ENCODE assay signal across 26 cellular contexts in the genomic region with DNA sequence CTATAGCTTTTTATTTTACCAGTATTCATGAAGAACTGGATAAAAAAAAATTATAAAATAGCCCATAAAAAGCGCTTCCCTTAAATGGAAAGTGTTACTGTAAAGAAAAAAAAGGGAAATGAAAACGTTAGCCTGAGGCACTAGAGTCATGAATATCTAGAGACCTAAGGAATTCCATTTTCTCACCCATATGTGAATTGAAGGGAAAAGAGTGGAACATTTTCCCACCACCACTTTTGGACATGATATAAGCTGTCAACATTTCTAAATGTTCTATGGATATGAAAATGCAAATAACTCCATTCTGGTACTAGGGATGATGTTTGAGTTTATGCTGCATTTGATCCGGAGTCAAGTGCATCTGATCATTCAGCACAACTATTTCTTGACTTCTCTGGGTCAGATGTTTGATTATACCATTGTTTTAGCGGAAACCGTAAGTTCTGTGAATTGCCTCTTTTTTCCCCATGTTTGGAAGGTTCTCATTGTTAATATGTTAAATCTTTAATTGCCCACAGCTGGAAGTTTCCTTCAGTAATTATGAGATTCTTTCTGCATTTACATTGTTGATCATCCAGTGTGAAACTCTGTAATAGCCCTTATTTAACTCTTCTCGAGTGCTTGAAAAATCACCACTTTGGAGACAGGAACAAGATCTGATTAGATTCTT.
DNase-seq lines count a peak whose midpoint lies in the region; ATAC-seq and TF ChIP-seq lines count a peak whose summit lies in the region.
"Had no signal": no experiment of that assay in that cellular context is flagged by ENCODE, and none has a peak within 500 bp of the region (broad histone marks: within the 10 kb centered on the region; RNA-seq: fewer than 3 reads in every experiment).

No MANE protein-coding gene starts in this region.

- H2AFZ ChIP-seq in neural progenitor cell (replicated peaks): peak overlapping the region; percentile 53
- H2AFZ ChIP-seq: PC-9 had no signal

- POLR2A ChIA-PET in WTC11 (lab: Charles Lee): no interaction called here

- peak overlapping the region; percentile 91 for H3K27ac ChIP-seq in HUES48 (ENCODE audit: low read depth, low read length)
- H3K27ac ChIP-seq in neural progenitor cell: no peak overlapping the region
- H3K27ac ChIP-seq: C4-2B, PC-9, SJSA1 had no signal

- no peaks in the 10 kb centered on the region for H4K20me1 ChIP-seq in neural progenitor cell (ENCODE audit: low read depth)

- H3K27ac Mint-ChIP-seq in WTC11: peak overlapping the region; percentile 96
- H3K27ac Mint-ChIP-seq in neural progenitor cell: no peak overlapping the region
- H3K27ac Mint-ChIP-seq: B cell; CD8-positive, alpha-beta T cell had no signal

- no peaks in the 10 kb centered on the region for H3K27me3 Mint-ChIP-seq in WTC11 (ENCODE audit: low read depth)
- peaks cover 4% of the 10 kb centered on the region for H3K27me3 Mint-ChIP-seq in neural progenitor cell (ENCODE audit: insufficient read depth, low read depth)
- H3K27me3 Mint-ChIP-seq: B cell had no signal

- peaks cover 8% of the 10 kb centered on the region; the same call in 1 of the 2 replicates for H3K36me3 Mint-ChIP-seq in WTC11
- no peaks in the 10 kb centered on the region for H3K36me3 Mint-ChIP-seq in neural progenitor cell
- H3K36me3 Mint-ChIP-seq: CD8-positive, alpha-beta T cell had no signal

- H3K27me3 ChIP-seq in HUES48 (ENCODE audit: control insufficient read depth, insufficient read depth, low read length) (no peaks in the 10 kb centered on the region), neural progenitor cell (no peaks in the 10 kb centered on the region)
- H3K27me3 ChIP-seq: SJSA1 had no signal

- H3K9ac ChIP-seq in HUES48 (ENCODE audit: low read depth, low read length) (peak overlapping the region; percentile 31; the same call in 1 of the 2 replicates), neural progenitor cell (no peak overlapping the region)

- H3K4me3 ChIP-seq in HUES48 (ENCODE audit: low read depth, low read length): peak overlapping the region; percentile 3; the same call in 1 of the 2 replicates
- no peak overlapping the region for H3K4me3 ChIP-seq in neural progenitor cell
- H3K4me3 ChIP-seq: PC-9, SJSA1 had no signal

- H3K4me1 ChIP-seq in HUES48 (ENCODE audit: control insufficient read depth, insufficient read depth, low read length) (peaks cover 27% of the 10 kb centered on the region), neural progenitor cell (peaks cover 9% of the 10 kb centered on the region)
- H3K4me1 ChIP-seq: SJSA1 had no signal

- peak overlapping the region; percentile 12 for H3K4me3 Mint-ChIP-seq in WTC11
- no peak overlapping the region for H3K4me3 Mint-ChIP-seq in neural progenitor cell
- H3K4me3 Mint-ChIP-seq: B cell; CD8-positive, alpha-beta T cell had no signal

- DNase-seq in WTC11 (ENCODE audit: low spot score): no peak
- peak; percentile 76 for DNase-seq in iPS DF 4.7 (ENCODE audit: extremely low read depth, low spot score)
- DNase-seq in neural progenitor cell (ENCODE audit: low spot score): no peak
- DNase-seq in HCEC 1CT: no peak
- DNase-seq in GM19240 (ENCODE audit: insufficient read length, low spot score): no peak
- DNase-seq: CD8-positive, alpha-beta T cell; DMS 273 treated with DMSO at 0.1 percent for 48 hours; DMS79 treated with DMSO at 0.1 percent for 48 hours; GF-D8; NCI-H1048; NCI-H1417; NCI-H1694; NCI-H2029 treated with DMSO at 0.1 percent for 48 hours; NCI-H446 treated with DMSO at 0.1 percent for 48 hours; NCI-H526; NCI-H82; NK-92 treated with Interleukin-12 subunit alpha and Interleukin-12 subunit beta, amount 100 ng/mL, for 24 hours; PC-9; Right ventricle myocardium superior; T-helper 1 cell had no signal

- TF ChIP-seq CTCF in WTC11 (IDR thresholded peaks at IDR 0.05) (no peak), neural progenitor cell (IDR thresholded peaks at IDR 0.05) (no peak)

- peaks cover 4% of the 10 kb centered on the region for H3K9me3 Mint-ChIP-seq in WTC11
- no peaks in the 10 kb centered on the region for H3K9me3 Mint-ChIP-seq in neural progenitor cell
- H3K9me3 Mint-ChIP-seq: CD8-positive, alpha-beta T cell had no signal

- CTCF ChIA-PET in WTC11 (lab: Charles Lee): no interaction called here

- H3F3A ChIP-seq in neural progenitor cell (ENCODE audit: low read depth): no peaks in the 10 kb centered on the region

- ATAC-seq in WTC11 (peak; percentile 61), HG03025 (IDR thresholded peaks at IDR 0.05; ENCODE audit: low FRiP score, unreplicated experiment) (no peak)
- ATAC-seq: CD8-positive, alpha-beta T cell; HCT116 had no signal

- no peaks in the 10 kb centered on the region for H3K79me2 ChIP-seq in neural progenitor cell (ENCODE audit: low read depth)

- H3K36me3 ChIP-seq in HUES48 (ENCODE audit: control insufficient read depth, insufficient read depth, low read length): no peaks in the 10 kb centered on the region
- no peaks in the 10 kb centered on the region for H3K36me3 ChIP-seq in neural progenitor cell
- H3K36me3 ChIP-seq: SJSA1 had no signal

- H3K4me2 ChIP-seq in neural progenitor cell: no peak overlapping the region
- H3K4me2 ChIP-seq: PC-9 had no signal

- H3K9me3 ChIP-seq in HUES48 (ENCODE audit: control insufficient read depth, insufficient read depth, low read length) (no peaks in the 10 kb centered on the region), neural progenitor cell (ENCODE audit: low read depth) (no peaks in the 10 kb centered on the region)

- peaks cover 65% of the 10 kb centered on the region for H3K4me1 Mint-ChIP-seq in WTC11
- H3K4me1 Mint-ChIP-seq in neural progenitor cell: peaks cover 3% of the 10 kb centered on the region
- H3K4me1 Mint-ChIP-seq: B cell had no signal

TF ChIP-seq in WTC11, 78 proteins besides CTCF, POLR2A, EP300 and RAD21:
- TF ChIP-seq IRF2 (CRISPR knock-in tag; IDR thresholded peaks at IDR 0.05; ENCODE audit: borderline replicate concordance, low read depth): no peak
- TF ChIP-seq, protein P1, sequence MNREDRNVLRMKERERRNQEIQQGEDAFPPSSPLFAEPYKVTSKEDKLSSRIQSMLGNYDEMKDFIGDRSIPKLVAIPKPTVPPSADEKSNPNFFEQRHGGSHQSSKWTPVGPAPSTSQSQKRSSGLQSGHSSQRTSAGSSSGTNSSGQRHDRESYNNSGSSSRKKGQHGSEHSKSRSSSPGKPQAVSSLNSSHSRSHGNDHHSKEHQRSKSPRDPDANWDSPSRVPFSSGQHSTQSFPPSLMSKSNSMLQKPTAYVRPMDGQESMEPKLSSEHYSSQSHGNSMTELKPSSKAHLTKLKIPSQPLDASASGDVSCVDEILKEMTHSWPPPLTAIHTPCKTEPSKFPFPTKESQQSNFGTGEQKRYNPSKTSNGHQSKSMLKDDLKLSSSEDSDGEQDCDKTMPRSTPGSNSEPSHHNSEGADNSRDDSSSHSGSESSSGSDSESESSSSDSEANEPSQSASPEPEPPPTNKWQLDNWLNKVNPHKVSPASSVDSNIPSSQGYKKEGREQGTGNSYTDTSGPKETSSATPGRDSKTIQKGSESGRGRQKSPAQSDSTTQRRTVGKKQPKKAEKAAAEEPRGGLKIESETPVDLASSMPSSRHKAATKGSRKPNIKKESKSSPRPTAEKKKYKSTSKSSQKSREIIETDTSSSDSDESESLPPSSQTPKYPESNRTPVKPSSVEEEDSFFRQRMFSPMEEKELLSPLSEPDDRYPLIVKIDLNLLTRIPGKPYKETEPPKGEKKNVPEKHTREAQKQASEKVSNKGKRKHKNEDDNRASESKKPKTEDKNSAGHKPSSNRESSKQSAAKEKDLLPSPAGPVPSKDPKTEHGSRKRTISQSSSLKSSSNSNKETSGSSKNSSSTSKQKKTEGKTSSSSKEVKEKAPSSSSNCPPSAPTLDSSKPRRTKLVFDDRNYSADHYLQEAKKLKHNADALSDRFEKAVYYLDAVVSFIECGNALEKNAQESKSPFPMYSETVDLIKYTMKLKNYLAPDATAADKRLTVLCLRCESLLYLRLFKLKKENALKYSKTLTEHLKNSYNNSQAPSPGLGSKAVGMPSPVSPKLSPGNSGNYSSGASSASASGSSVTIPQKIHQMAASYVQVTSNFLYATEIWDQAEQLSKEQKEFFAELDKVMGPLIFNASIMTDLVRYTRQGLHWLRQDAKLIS (CRISPR knock-in tag; IDR thresholded peaks at IDR 0.05; ENCODE audit: borderline replicate concordance): peak; percentile 59; the same call in 1 of the 2 replicates
- TF ChIP-seq NR1H2 (CRISPR knock-in tag; IDR thresholded peaks at IDR 0.05): no peak
- TF ChIP-seq ETV6 (CRISPR knock-in tag; IDR thresholded peaks at IDR 0.05): 0 out of 2 replicates have a peak, but pooled peaks have one; percentile 28
- TF ChIP-seq ESRRA (CRISPR knock-in tag; IDR thresholded peaks at IDR 0.05; ENCODE audit: borderline replicate concordance): no peak
- TF ChIP-seq PRRX2 (CRISPR knock-in tag; IDR thresholded peaks at IDR 0.05): no peak
- no peak for TF ChIP-seq GABPB1 (CRISPR knock-in tag; IDR thresholded peaks at IDR 0.05)
- TF ChIP-seq NFE2L1 (CRISPR knock-in tag; IDR thresholded peaks at IDR 0.05): no peak
- TF ChIP-seq, protein P2, sequence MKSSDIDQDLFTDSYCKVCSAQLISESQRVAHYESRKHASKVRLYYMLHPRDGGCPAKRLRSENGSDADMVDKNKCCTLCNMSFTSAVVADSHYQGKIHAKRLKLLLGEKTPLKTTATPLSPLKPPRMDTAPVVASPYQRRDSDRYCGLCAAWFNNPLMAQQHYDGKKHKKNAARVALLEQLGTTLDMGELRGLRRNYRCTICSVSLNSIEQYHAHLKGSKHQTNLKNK (CRISPR knock-in tag; IDR thresholded peaks at IDR 0.05): peak; percentile 50; the same call in 1 of the 2 replicates
